In the genomic region with DNA sequence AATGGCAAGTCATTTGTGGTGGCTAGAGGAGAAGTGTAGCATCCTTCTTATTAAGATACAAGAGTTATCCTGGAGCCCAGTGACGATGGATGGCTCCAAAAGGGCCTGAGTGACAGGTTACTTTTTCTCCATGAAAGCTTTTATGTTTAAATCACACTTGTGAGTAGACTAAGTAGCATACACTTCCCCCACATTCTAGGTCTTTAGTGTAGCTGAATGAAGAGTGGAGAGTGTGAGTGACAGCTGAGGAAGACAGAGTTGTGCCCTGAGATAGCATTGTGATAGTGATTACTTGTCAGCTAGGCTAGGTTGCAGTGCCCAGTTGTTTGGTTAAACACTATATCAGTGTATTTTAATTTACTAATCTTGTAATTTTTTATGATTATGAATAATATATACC, we compare ENCODE assay signal across 26 cellular contexts.
"Had no signal": no experiment of that assay in that cellular context is flagged by ENCODE, and none has a peak within 500 bp of the region (broad histone marks: within the 10 kb centered on the region; RNA-seq: fewer than 3 reads in every experiment).

No MANE protein-coding gene starts in this region.

- H3K4me1 ChIP-seq: suprapubic skin, testis, thyroid gland, tibial artery, tibial nerve, transverse colon, upper lobe of left lung, upper lobe of right lung, uterus, vagina had no signal

- H3K4me3 ChIP-seq: stomach, suprapubic skin, testis, thoracic aorta, thyroid gland, tibial artery, tibial nerve, transverse colon, upper lobe of left lung, upper lobe of right lung, uterus, vagina had no signal

- ATAC-seq: stimulated activated effector memory CD8-positive, alpha-beta T cell treated with anti-CD3 and anti-CD28 coated beads, Interleukin-12 subunit alpha, Interleukin-12 subunit beta, amount 100 ng/mL, for 72 hours; stimulated activated memory B cell treated with anti-CD40 and anti-IgM and Interleukin-4, amounts not matched to agents 10 μg/mL and 1 μg/mL and 100 μg/mL, for 72 hours; stimulated activated naive B cell treated with anti-CD40 and anti-IgM and Interleukin-4, amounts not matched to agents 10 μg/mL and 1 μg/mL and 100 μg/mL, for 72 hours; stimulated activated naive CD8-positive, alpha-beta T cell treated with anti-CD3 and anti-CD28 coated beads, Interleukin-15, amount 100 ng/mL, for 72 hours; stimulated activated naive CD8-positive, alpha-beta T cell treated with anti-CD3 and anti-CD28 coated beads, Interleukin-15, Interleukin-2, amounts not matched to agents 100 U/mL and 50 U/mL, for 24 hours; upper lobe of right lung had no signal

- FAIRE-seq: urothelium cell line had no signal

- DNase-seq: stimulated activated CD4-positive, alpha-beta T cell treated with anti-CD3 and anti-CD28 coated beads, Interleukin-2, amount 100 ng/mL, for 48 hours; stimulated activated CD4-positive, alpha-beta T cell treated with anti-CD3 and anti-CD28 coated beads, Interleukin-4, amount 100 ng/mL, for 1 hour; stimulated activated CD4-positive, alpha-beta T cell treated with anti-CD3 and anti-CD28 coated beads, Interleukin-4, amount 100 ng/mL, for 24 hours; stimulated activated CD4-positive, alpha-beta T cell treated with anti-CD3 and anti-CD28 coated beads, Interleukin-4, amount 100 ng/mL, for 4 hours; stimulated activated CD8-positive, alpha-beta memory T cell treated with anti-CD3 and anti-CD28 coated beads, Interleukin-4, amount 100 ng/mL, for 48 hours; stimulated activated naive B cell treated with anti-CD40 and anti-IgM and Interleukin-4, amounts not matched to agents 10 μg/mL and 1 μg/mL and 100 μg/mL, for 72 hours; stimulated activated naive CD4-positive, alpha-beta T cell; stimulated activated naive CD4-positive, alpha-beta T cell treated with Interleukin-2 at 50 U/mL for 16 hours; stimulated activated naive CD8-positive, alpha-beta T cell treated with anti-CD3 and anti-CD28 coated beads, Interleukin-15, amount 100 ng/mL, for 72 hours; stimulated activated naive CD8-positive, alpha-beta T cell treated with anti-CD3 and anti-CD28 coated beads, Interleukin-15, Interleukin-2, amounts not matched to agents 100 U/mL and 50 U/mL, for 24 hours; stomach; substantia nigra; testis; thyroid gland; tibial artery; transverse colon; upper lobe of left lung; upper lobe of right lung; uterus had no signal

- H3K27me3 ChIP-seq: stomach, suprapubic skin, testis, thyroid gland, tibial artery, tibial nerve, upper lobe of left lung, upper lobe of right lung, uterus, vagina had no signal

- H3K36me3 ChIP-seq: stomach, suprapubic skin, thoracic aorta, thyroid gland, tibial artery, tibial nerve, transverse colon, upper lobe of left lung, upper lobe of right lung, uterus, vagina had no signal

- H3K27ac ChIP-seq: stomach, suprapubic skin, testis, thoracic aorta, thyroid gland, tibial artery, tibial nerve, transverse colon, upper lobe of left lung, upper lobe of right lung, uterus, vagina had no signal

- H3K9me3 ChIP-seq: stomach, suprapubic skin, testis, thoracic aorta, thyroid gland, tibial artery, transverse colon, upper lobe of left lung, upper lobe of right lung, uterus, vagina had no signal
